14 cellular contexts compared by ENCODE assay signal in genomic region chr12:13222076-13222475, GRCh38. TPM values are rescaled to one million over a fixed set of nuclear protein-coding genes. Genes with fewer than 3 reads are reported as not detected.
DNase-seq lines count a peak whose midpoint lies in the region; ATAC-seq, FAIRE-seq and TF ChIP-seq lines count a peak whose summit lies in the region.
"Had no signal": no experiment of that assay in that cellular context is flagged by ENCODE, and none has a peak within 500 bp of the region (broad histone marks: within the 10 kb centered on the region; RNA-seq: fewer than 3 reads in every experiment).

No MANE protein-coding gene starts in this region.

- H3K27ac Mint-ChIP-seq in T-helper 17 cell = no peak overlapping the region
- H3K27ac Mint-ChIP-seq: T-cell had no signal

- intact Hi-C loops in Right ventricle myocardium inferior (cut with DNase I) = no loop called here
- intact Hi-C loops in cardiac septum (cut with DNase I) = no loop called here
- intact Hi-C loops in upper lobe of right lung (cut with DNase I) = no loop called here

- peaks cover 3% of the 10 kb centered on the region for H3K36me3 ChIP-seq in bronchial epithelial cell (ENCODE audit: control insufficient read depth, insufficient read depth, low read length)
- H3K36me3 ChIP-seq in keratinocyte (ENCODE audit: control insufficient read depth in 2 of 2, extremely low read depth in 1 of 2, insufficient read depth in 2 of 2, low read length in 2 of 2) = peaks cover 3 to 11% of the 10 kb centered on the region in 2 experiments
- peaks cover 14% of the 10 kb centered on the region for H3K36me3 ChIP-seq in upper lobe of right lung
- H3K36me3 ChIP-seq: uterus had no signal

- ATAC-seq in Right ventricle myocardium inferior (peak; percentile 32), upper lobe of right lung (peak; percentile 68), HG03097 (IDR thresholded peaks at IDR 0.05; ENCODE audit: low FRiP score, unreplicated experiment) (no peak), T-helper 17 cell (no peak)
- ATAC-seq: GM12878, T-cell had no signal

- H3K9me3 ChIP-seq in keratinocyte (ENCODE audit: control insufficient read depth, low read depth, low read length) = no peaks in the 10 kb centered on the region
- H3K9me3 ChIP-seq in upper lobe of right lung = no peaks in the 10 kb centered on the region
- no peaks in the 10 kb centered on the region for H3K9me3 ChIP-seq in T-helper 17 cell (ENCODE audit: control insufficient read depth, low read length, poor library complexity, severe bottlenecking)
- H3K9me3 ChIP-seq: uterus had no signal

- FAIRE-seq in bronchial epithelial cell (lab: Jason Lieb, UNC) (no peak), keratinocyte (lab: Jason Lieb, UNC) (peak; percentile 63)
- FAIRE-seq: GM12878 had no signal

- H3K36me3 Mint-ChIP-seq in T-helper 17 cell (ENCODE audit: low read depth) = peaks cover 3% of the 10 kb centered on the region
- H3K36me3 Mint-ChIP-seq: T-cell had no signal

- H3K4me3 Mint-ChIP-seq in T-helper 17 cell = no peak overlapping the region
- H3K4me3 Mint-ChIP-seq: T-cell had no signal

- no peaks in the 10 kb centered on the region for H4K20me1 ChIP-seq in keratinocyte (ENCODE audit: control insufficient read depth, extremely low read depth, insufficient read depth, low read length)

- TF ChIP-seq CTCF in bronchial epithelial cell (IDR thresholded peaks at IDR 0.05; ENCODE audit: insufficient read depth, low read length, severe bottlenecking) = no peak
- no peak for TF ChIP-seq CTCF in keratinocyte (optimal IDR thresholded peaks at IDR 0.05 in 1 of 3, IDR thresholded peaks at IDR 0.05 in 1 of 3, conservative IDR thresholded peaks at IDR 0.05 in 1 of 3; ENCODE audit: extremely low read depth in 1 of 3, insufficient read depth in 2 of 3, low read length in 3 of 3)
- no peak for TF ChIP-seq CTCF in upper lobe of right lung (IDR thresholded peaks at IDR 0.05)

- peak overlapping the region; percentile 9 for H3K4me2 ChIP-seq in keratinocyte (ENCODE audit: control insufficient read depth, extremely low read depth, insufficient read depth, low read depth, low read length)

- no peak for DNase-seq in Right ventricle myocardium inferior (ENCODE audit: missing footprints)
- no peak for DNase-seq in cardiac septum (ENCODE audit: low spot score)
- peak; percentile 49 for DNase-seq in bronchial epithelial cell (ENCODE audit: low read depth)
- no peak for DNase-seq in keratinocyte (ENCODE audit: low read depth, low spot score)
- no peak for DNase-seq in upper lobe of right lung
- DNase-seq in T-helper 17 cell = no peak
- DNase-seq in activated CD4-positive, alpha-beta T cell treated with anti-CD3 and anti-CD28 coated beads, Interleukin-2, amount 50 U/mL, for 48 hours = no peak
- DNase-seq: activated CD4-positive, alpha-beta T cell treated with anti-CD3 and anti-CD28 coated beads for 4 hours; anterior cingulate cortex; stimulated activated CD4-positive, alpha-beta T cell treated with anti-CD3 and anti-CD28 coated beads, Interleukin-15, amount 100 ng/mL, for 24 hours; T-cell had no signal

- no peaks in the 10 kb centered on the region for H3K4me1 Mint-ChIP-seq in T-helper 17 cell
- H3K4me1 Mint-ChIP-seq: T-cell had no signal

- H3K27me3 ChIP-seq in bronchial epithelial cell (ENCODE audit: control insufficient read depth, insufficient read depth, low read length) = no peaks in the 10 kb centered on the region
- no peaks in the 10 kb centered on the region for H3K27me3 ChIP-seq in keratinocyte (ENCODE audit: control insufficient read depth, extremely low read depth, insufficient read depth, low read length)
- no peaks in the 10 kb centered on the region for H3K27me3 ChIP-seq in upper lobe of right lung
- H3K27me3 ChIP-seq: uterus had no signal

- peak overlapping the region; percentile 22 for H3K27ac ChIP-seq in keratinocyte (ENCODE audit: control insufficient read depth, insufficient read depth, low read length)
- no peak overlapping the region for H3K27ac ChIP-seq in upper lobe of right lung
- H3K27ac ChIP-seq: uterus had no signal

- H3K79me2 ChIP-seq in keratinocyte (ENCODE audit: control insufficient read depth, insufficient read depth, low read length) = no peaks in the 10 kb centered on the region

- H2AFZ ChIP-seq in keratinocyte (ENCODE audit: control insufficient read depth, low read length) = no peak overlapping the region

- dilution Hi-C loops in keratinocyte (cut with MboI; ENCODE audit: extremely low pct_ligation_motif_present, low sequenced_read_pairs) = no loop called here

- H3K9me1 ChIP-seq in keratinocyte (ENCODE audit: control insufficient read depth, extremely low read depth, insufficient read depth, low read length) = no peaks in the 10 kb centered on the region

- no peak overlapping the region for H3K9ac ChIP-seq in keratinocyte (ENCODE audit: control insufficient read depth, extremely low read depth, insufficient read depth, low read length)

- no peak overlapping the region for H3K4me3 ChIP-seq in bronchial epithelial cell (ENCODE audit: low read depth, low read length)
- no peak overlapping the region for H3K4me3 ChIP-seq in keratinocyte (ENCODE audit: control insufficient read depth in 2 of 3, extremely low read depth in 1 of 3, insufficient read depth in 2 of 3, low read depth in 1 of 3, low read length in 3 of 3)
- H3K4me3 ChIP-seq in upper lobe of right lung = no peak overlapping the region
- H3K4me3 ChIP-seq: GM12878, uterus had no signal

- H3K4me1 ChIP-seq in keratinocyte (ENCODE audit: control insufficient read depth, extremely low read depth, insufficient read depth, low read length) = peaks cover 20% of the 10 kb centered on the region
- H3K4me1 ChIP-seq in upper lobe of right lung = peaks cover 5% of the 10 kb centered on the region
- H3K4me1 ChIP-seq: uterus had no signal

- H3K27me3 Mint-ChIP-seq in T-helper 17 cell = peaks cover 43% of the 10 kb centered on the region

RNA-seq across cellular contexts. Expression of gene EMP1, which starts 25.6 kb away (rescaled TPM):
- total RNA-seq in Right ventricle myocardium inferior (129 TPM), cardiac septum (118 TPM), bronchial epithelial cell (15.6 and 21.3 TPM in 2 replicates), upper lobe of right lung (286 TPM), T-helper 17 cell (10 to 100 TPM in 1 of 2 donors, 1 to 10 TPM in 1; 6.2 to 14.0 TPM)
- polyA plus RNA-seq in keratinocyte = 356 to 610 TPM (median 583 TPM) in 3 replicates
- polyA plus RNA-seq in keratinocyte (2011; ENCODE audit: low read depth) = 96.0 TPM
- polyA plus RNA-seq in keratinocyte (2011; cell fraction: cytosol; rRNA removed) = 120 and 273 TPM in 2 replicates
- 717 and 740 TPM in 2 replicates for polyA plus RNA-seq in keratinocyte (2011; cell fraction: nucleus; rRNA removed)
- polyA plus RNA-seq in keratinocyte (2012; ENCODE audit: low replicate concordance) = 229 and 605 TPM in 2 replicates
- polyA minus RNA-seq in keratinocyte = 709 to 1,030 TPM (median 926 TPM) in 3 replicates
- polyA minus RNA-seq in keratinocyte (2011; cell fraction: cytosol; rRNA and poly(A)+ RNA removed) = 113 TPM
- polyA minus RNA-seq in keratinocyte (2011; cell fraction: nucleus; rRNA and poly(A)+ RNA removed) = 252 and 568 TPM in 2 replicates

Comparison
In these comparisons a context has a peak if more than half of its experiments do, and no peak if none do; other contexts are left out.
1. ATAC-seq: peak in Right ventricle myocardium inferior (single experiment) and upper lobe of right lung (single experiment); none in HG03097 (single experiment) and T-helper 17 cell (single experiment).